ENCODE assay signal across 1 cellular context in genomic region chr6:166998256-166999144, GRCh38.
TF ChIP-seq lines count a peak whose summit lies in the region.

No MANE protein-coding gene starts in this region.

TF ChIP-seq in WTC11, 78 proteins besides CTCF, POLR2A, EP300 and RAD21 (continued from another document):
- TF ChIP-seq ZNF425 (CRISPR knock-in tag; conservative IDR thresholded peaks at IDR 0.05): no peak
- TF ChIP-seq ZNF317 (CRISPR knock-in tag; IDR thresholded peaks at IDR 0.05; ENCODE audit: borderline replicate concordance, low read depth): 0 out of 2 replicates have a peak, but pooled peaks have one; percentile 13
- no peak for TF ChIP-seq TEAD4 (CRISPR knock-in tag; IDR thresholded peaks at IDR 0.05)
- no peak for TF ChIP-seq ARID4B (CRISPR knock-in tag; IDR thresholded peaks at IDR 0.05; ENCODE audit: borderline replicate concordance)
